17 cellular contexts compared by ENCODE assay signal in the genomic region with DNA sequence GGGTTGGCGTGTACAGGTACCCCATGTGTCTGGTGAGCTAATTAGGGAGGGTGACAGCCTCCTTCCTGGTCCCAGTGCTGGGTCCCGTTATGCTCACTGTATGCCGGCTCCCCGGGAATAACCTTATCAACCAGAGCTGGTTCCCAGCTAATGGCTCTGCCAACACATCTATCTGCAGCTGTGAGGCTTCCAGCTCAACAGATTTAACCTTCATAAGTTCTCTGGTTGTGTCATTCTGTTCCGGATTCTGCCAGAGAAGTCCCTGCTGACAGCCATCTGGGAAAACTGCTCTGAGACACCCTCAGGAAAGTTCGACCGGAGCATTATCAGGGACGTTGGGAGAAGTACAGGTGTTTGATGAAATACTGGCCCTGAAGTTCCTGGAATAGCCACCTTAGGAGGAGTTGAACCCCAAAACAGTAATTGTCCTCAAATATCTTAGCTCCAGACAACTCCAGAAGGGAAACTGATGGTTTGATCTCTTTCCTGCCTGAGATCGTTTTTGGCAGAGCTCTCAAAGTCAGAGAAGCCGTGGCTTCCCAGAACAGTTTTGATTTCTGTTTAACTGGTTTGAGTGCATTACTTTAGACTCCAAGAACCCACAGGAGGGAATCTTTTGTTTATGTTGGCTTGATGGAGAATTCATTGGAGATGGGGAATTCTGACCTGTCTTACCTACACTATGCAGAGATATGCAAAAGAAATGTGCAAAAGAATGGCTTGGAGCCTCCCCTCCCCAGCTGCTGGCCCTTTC. TPM values are rescaled to one million over a fixed set of nuclear protein-coding genes. Genes with fewer than 3 reads are reported as not detected.
A peak's percentile ranks its signal among the peaks of the same experiment; 100 is the strongest.
DNase-seq lines count a peak whose midpoint lies in the region; ATAC-seq and TF ChIP-seq lines count a peak whose summit lies in the region.
"Had no signal": no experiment of that assay in that cellular context is flagged by ENCODE, and none has a peak within 500 bp of the region (broad histone marks: within the 10 kb centered on the region; RNA-seq: fewer than 3 reads in every experiment).

No MANE protein-coding gene starts in this region.

- no peak for TF ChIP-seq EP300 in ovary (IDR thresholded peaks at IDR 0.05)

- H3K4me3 Mint-ChIP-seq in chondrocyte (ENCODE audit: unreplicated experiment) = peak overlapping the region; percentile 38
- H3K4me3 Mint-ChIP-seq: activated naive CD4-positive, alpha-beta T cell treated with anti-CD3 and anti-CD28 coated beads, Interleukin-2, amount 10 ng/mL, durations not matched to agents 7 days and 5 days; naive B cell; T-cell had no signal

- no peaks in the 10 kb centered on the region for H3K9me3 Mint-ChIP-seq in chondrocyte (ENCODE audit: low read depth)
- H3K9me3 Mint-ChIP-seq: activated naive CD4-positive, alpha-beta T cell treated with anti-CD3 and anti-CD28 coated beads, Interleukin-2, amount 10 ng/mL, durations not matched to agents 7 days and 5 days; naive B cell; T-cell had no signal

- WGBS in heart right ventricle, 2 donors = 12 to 13% methylated on average over 10 of the region's 10 CpGs
- WGBS in ovary, 3 donors = 28 to 37% (median 33%) methylated on average over 10 of the region's 10 CpGs
- WGBS in thyroid gland, 2 donors = 60 to 64% methylated on average over 10 of the region's 10 CpGs

- H3K36me3 ChIP-seq in heart right ventricle = peaks cover 0 to 25% (median 0%) of the 10 kb centered on the region in 9 donors
- no peaks in the 10 kb centered on the region for H3K36me3 ChIP-seq in ovary
- H3K36me3 ChIP-seq in thyroid gland = no peaks in the 10 kb centered on the region
- H3K36me3 ChIP-seq: Peyer's patch had no signal

- H3K27ac ChIP-seq in heart right ventricle (peak overlapping the region; percentile 30 to 89 (median 81)), ovary (peak overlapping the region; percentile 27 to 62), thyroid gland (peak overlapping the region; percentile 16 to 71 (median 56))

- H3K36me3 Mint-ChIP-seq in chondrocyte (ENCODE audit: low read depth) = peaks cover 4% of the 10 kb centered on the region
- H3K36me3 Mint-ChIP-seq: activated naive CD4-positive, alpha-beta T cell treated with anti-CD3 and anti-CD28 coated beads, Interleukin-2, amount 10 ng/mL, durations not matched to agents 7 days and 5 days; T-cell had no signal

- no peak for DNase-seq in chondrocyte (ENCODE audit: low spot score)
- DNase-seq in heart right ventricle = peak in 1 of 2 donors; percentile 44
- no peak for DNase-seq in ovary
- DNase-seq in thyroid gland = no peak
- DNase-seq in SK-N-DZ (ENCODE audit: low spot score) = no peak
- DNase-seq in stimulated activated CD8-positive, alpha-beta memory T cell treated with anti-CD3 and anti-CD28 coated beads, Interleukin-4, amount 100 ng/mL, for 48 hours = no peak
- DNase-seq in GM19240 (ENCODE audit: insufficient read length, low spot score) = no peak
- DNase-seq in cortex of kidney (lab: John Stamatoyannopoulos, UW) = no peak
- DNase-seq: activated naive CD4-positive, alpha-beta T cell treated with anti-CD3 and anti-CD28 coated beads, Interleukin-2, amount 10 ng/mL, durations not matched to agents 7 days and 5 days; EL; naive B cell; NCI-H1105; NCI-H774; Peyer's patch; retina; T-cell had no signal

- H3K9me3 ChIP-seq in heart right ventricle (no peaks in the 10 kb centered on the region), ovary (no peaks in the 10 kb centered on the region), thyroid gland (no peaks in the 10 kb centered on the region)
- H3K9me3 ChIP-seq: Peyer's patch had no signal

- no peak for TF ChIP-seq CTCF in chondrocyte (IDR thresholded peaks at IDR 0.05)
- no peak for TF ChIP-seq CTCF in heart right ventricle (IDR thresholded peaks at IDR 0.05)
- TF ChIP-seq CTCF in ovary (IDR thresholded peaks at IDR 0.05) = no peak
- no peak for TF ChIP-seq CTCF in thyroid gland (IDR thresholded peaks at IDR 0.05)

- H3K4me1 ChIP-seq in heart right ventricle (peaks cover 6 to 61% (median 41%) of the 10 kb centered on the region in 9 donors), ovary (ENCODE audit: insufficient read depth) (peaks cover 5% of the 10 kb centered on the region), thyroid gland (peaks cover 39 to 48% of the 10 kb centered on the region in 2 donors)
- H3K4me1 ChIP-seq: Peyer's patch had no signal

- TF ChIP-seq POLR2A in ovary (IDR thresholded peaks at IDR 0.05) = no peak
- no peak for TF ChIP-seq POLR2A in thyroid gland (IDR thresholded peaks at IDR 0.05)

- no peaks in the 10 kb centered on the region for H3K27me3 Mint-ChIP-seq in chondrocyte (ENCODE audit: low read depth)

- peaks cover 64% of the 10 kb centered on the region for H3K4me1 Mint-ChIP-seq in chondrocyte (ENCODE audit: low read depth)
- H3K4me1 Mint-ChIP-seq: activated naive CD4-positive, alpha-beta T cell treated with anti-CD3 and anti-CD28 coated beads, Interleukin-2, amount 10 ng/mL, durations not matched to agents 7 days and 5 days; T-cell had no signal

- H3K27me3 ChIP-seq in heart right ventricle (no peaks in the 10 kb centered on the region), ovary (no peaks in the 10 kb centered on the region), thyroid gland (no peaks in the 10 kb centered on the region)
- H3K27me3 ChIP-seq: Peyer's patch had no signal

- intact Hi-C loops in heart right ventricle (cut with DNase I) = loop anchor here in 2 of 10 donors (10.0 kb wide), 1 partner anchor 68 kb away; a partner anchor contains a TSS
- intact Hi-C loops in ovary (cut with DNase I) = no loop called here
- intact Hi-C loops in thyroid gland (cut with DNase I) = no loop called here

- H3K4me3 ChIP-seq in heart right ventricle (peak overlapping the region in 5 of 10 donors; percentile 16 to 28 (median 26)), ovary (no peak overlapping the region), thyroid gland (replicated peaks in 1 of 3) (no peak overlapping the region)
- H3K4me3 ChIP-seq: Peyer's patch had no signal

- H3K27ac Mint-ChIP-seq in chondrocyte (ENCODE audit: unreplicated experiment) = peak overlapping the region; percentile 69
- H3K27ac Mint-ChIP-seq: activated naive CD4-positive, alpha-beta T cell treated with anti-CD3 and anti-CD28 coated beads, Interleukin-2, amount 10 ng/mL, durations not matched to agents 7 days and 5 days; T-cell had no signal

- peak; percentile 64 to 92 (median 82) for ATAC-seq in heart right ventricle
- ATAC-seq: left lobe of liver, T-cell had no signal

RNA-seq across cellular contexts. Expression of a gene that starts 39.4 kb away (rescaled TPM):
- total RNA-seq in chondrocyte = 0.17 to 0.41 TPM (median 0.28 TPM) in 3 replicates
- under 1 TPM in 1 of 10 donors, not detected in 9; 0.22 TPM for total RNA-seq in heart right ventricle
- polyA plus RNA-seq in heart right ventricle = under 1 TPM in 1 of 2 donors, not detected in 1; 0.04 TPM
- under 1 TPM in 6 of 7 donors, not detected in 1; 0.11 to 0.91 (median 0.36) TPM for total RNA-seq in ovary
- polyA plus RNA-seq in ovary = under 1 TPM; 0.10 to 0.55 TPM
- not detected for total RNA-seq in thyroid gland
- polyA plus RNA-seq in SK-N-DZ (2014; cell fraction: cytosol; rRNA removed) = not detected in 2 replicates
- not detected in 2 replicates for polyA plus RNA-seq in SK-N-DZ (2014; cell fraction: nucleus; rRNA removed)
- total RNA-seq: left lobe of liver, Peyer's patch, T-cell had no signal
